In the genomic region with DNA sequence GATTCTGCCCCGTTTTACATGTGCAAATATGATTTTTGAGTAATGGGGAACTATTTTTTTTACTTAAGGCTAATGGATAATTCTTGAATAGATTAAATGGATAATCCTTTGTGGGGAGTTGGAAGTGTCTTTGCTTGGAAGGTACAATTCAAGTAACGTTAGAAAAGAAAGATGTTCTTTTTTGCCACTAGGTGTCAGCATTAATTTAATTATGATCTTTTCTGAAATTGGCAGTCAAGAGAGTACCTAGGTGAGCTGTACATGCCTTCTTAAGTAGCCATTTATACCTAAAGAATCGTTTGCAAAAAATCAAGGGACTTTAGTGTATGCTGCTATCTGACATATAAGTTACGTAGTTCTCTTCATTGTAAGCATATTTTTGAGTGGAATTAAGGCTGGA, we compare ENCODE assay signal across 8 cellular contexts. TPM values are rescaled to one million over a fixed set of nuclear protein-coding genes. Genes with fewer than 3 reads are reported as not detected.
DNase-seq lines count a peak whose midpoint lies in the region; ATAC-seq and TF ChIP-seq lines count a peak whose summit lies in the region.

No MANE protein-coding gene starts in this region.

- peak overlapping the region; percentile 76 for H3K27ac Mint-ChIP-seq in CD8-positive, alpha-beta T cell
- H3K27ac Mint-ChIP-seq in effector memory CD8-positive, alpha-beta T cell = no peak overlapping the region

- H3K4me1 Mint-ChIP-seq in CD8-positive, alpha-beta T cell (ENCODE audit: low read depth) = peaks cover 45% of the 10 kb centered on the region
- peaks cover 19 to 30% of the 10 kb centered on the region in 2 donors for H3K4me1 Mint-ChIP-seq in effector memory CD8-positive, alpha-beta T cell (ENCODE audit: low read depth in 2 of 2)

- peak; percentile 36 for ATAC-seq in CD8-positive, alpha-beta T cell
- peak; percentile 45 for ATAC-seq in GM18909 (IDR thresholded peaks at IDR 0.05; ENCODE audit: poor library complexity, unreplicated experiment)
- peak; percentile 32 for ATAC-seq in effector memory CD8-positive, alpha-beta T cell (replicated peaks)

- no peaks in the 10 kb centered on the region for H3K36me3 ChIP-seq in CD8-positive, alpha-beta T cell (ENCODE audit: insufficient read depth, low read length)
- H3K36me3 ChIP-seq in MG63 = peaks cover 21% of the 10 kb centered on the region

- TF ChIP-seq CTCF in CD8-positive, alpha-beta T cell (IDR thresholded peaks at IDR 0.05) = peak; percentile 71

- H3K9me3 ChIP-seq in CD8-positive, alpha-beta T cell (ENCODE audit: low read length) = no peaks in the 10 kb centered on the region
- H3K9me3 ChIP-seq in MG63 = no peaks in the 10 kb centered on the region

- no peaks in the 10 kb centered on the region for H3K9me3 Mint-ChIP-seq in CD8-positive, alpha-beta T cell
- H3K9me3 Mint-ChIP-seq in effector memory CD8-positive, alpha-beta T cell = no peaks in the 10 kb centered on the region

- peaks cover 26% of the 10 kb centered on the region for H3K36me3 Mint-ChIP-seq in CD8-positive, alpha-beta T cell
- H3K36me3 Mint-ChIP-seq in effector memory CD8-positive, alpha-beta T cell (ENCODE audit: insufficient read depth) = peaks cover 15% of the 10 kb centered on the region

- peak overlapping the region; percentile 61 for H3K4me3 Mint-ChIP-seq in CD8-positive, alpha-beta T cell
- peak overlapping the region in 1 of 2 donors; percentile 60 for H3K4me3 Mint-ChIP-seq in effector memory CD8-positive, alpha-beta T cell

- H3K27ac ChIP-seq in CD8-positive, alpha-beta T cell (ENCODE audit: low read depth, low read length) = no peak overlapping the region

- H3K4me3 ChIP-seq in CD8-positive, alpha-beta T cell (ENCODE audit: low read depth, low read length) = no peak overlapping the region
- H3K4me3 ChIP-seq in MG63 = peak overlapping the region; percentile 95

- DNase-seq in CD8-positive, alpha-beta T cell = no peak
- DNase-seq in MG63 = no peak
- peak; percentile 42 for DNase-seq in RPMI8226
- no peak for DNase-seq in effector memory CD8-positive, alpha-beta T cell
- peak; percentile 54 for DNase-seq in midbrain (lab: John Stamatoyannopoulos, UW)
- no peak for DNase-seq in epidermal melanocyte (ENCODE audit: insufficient read length, low spot score)
- DNase-seq in stimulated activated CD4-positive, alpha-beta T cell treated with anti-CD3 and anti-CD28 coated beads, Interleukin-2, amount 100 ng/mL, for 24 hours = no peak

- CTCF ChIA-PET in CD8-positive, alpha-beta T cell (lab: Charles Lee) = interaction anchor here (0.6 to 4.5 kb wide), 23 partner anchors 9 to 1882 kb away, joined by 3 to 44 read pairs (median 3); partner anchors contain the start of gene NVL

- no peaks in the 10 kb centered on the region for H3K27me3 ChIP-seq in CD8-positive, alpha-beta T cell (ENCODE audit: insufficient read depth, low read length)
- no peaks in the 10 kb centered on the region for H3K27me3 ChIP-seq in MG63

- intact Hi-C loops in CD8-positive, alpha-beta T cell (cut with DNase I, micrococcal nuclease) = loop anchor here (1.0 to 10.0 kb wide), 4 partner anchors 217 to 421 kb away; no protein-coding TSS in a partner anchor

- peaks cover 6% of the 10 kb centered on the region for H3K27me3 Mint-ChIP-seq in CD8-positive, alpha-beta T cell (ENCODE audit: low read depth)
- peaks cover 0 to 5% of the 10 kb centered on the region in 2 donors for H3K27me3 Mint-ChIP-seq in effector memory CD8-positive, alpha-beta T cell

- peaks cover 27% of the 10 kb centered on the region for H3K4me1 ChIP-seq in CD8-positive, alpha-beta T cell (ENCODE audit: insufficient read depth, low read length)

- POLR2A ChIA-PET in CD8-positive, alpha-beta T cell (lab: Charles Lee) = interaction anchor here (1.2 kb wide), 1 partner anchor 67 kb away, joined by 5 read pairs; the partner anchor contains the start of gene DEGS1

RNA-seq across cellular contexts. Expression of gene FBXO28, which starts 2.2 kb away (rescaled TPM):
- total RNA-seq in CD8-positive, alpha-beta T cell = 10 to 100 TPM; 43.4 to 44.2 TPM
- total RNA-seq in MG63 (2014; rRNA removed; shearing (Covaris generic); ENCODE audit: low replicate concordance) = 34.1 and 40.2 TPM in 2 replicates

Comparison
In these comparisons a context has a peak if more than half of its experiments do, and no peak if none do; other contexts are left out.
1. DNase-seq: peak in RPMI8226 (single experiment) and midbrain (single experiment); none in CD8-positive, alpha-beta T cell (0 of 7), MG63 (single experiment), effector memory CD8-positive, alpha-beta T cell (0 of 3), epidermal melanocyte (single experiment) and stimulated activated CD4-positive, alpha-beta T cell treated with anti-CD3 and anti-CD28 coated beads, Interleukin-2, amount 100 ng/mL, for 24 hours (0 of 2).
2. Peak in every context shown above with its lines, with median percentiles within 50 percentile points of each other: ATAC-seq.